Comparison of ENCODE assay signal across 19 cellular contexts in the genomic region with DNA sequence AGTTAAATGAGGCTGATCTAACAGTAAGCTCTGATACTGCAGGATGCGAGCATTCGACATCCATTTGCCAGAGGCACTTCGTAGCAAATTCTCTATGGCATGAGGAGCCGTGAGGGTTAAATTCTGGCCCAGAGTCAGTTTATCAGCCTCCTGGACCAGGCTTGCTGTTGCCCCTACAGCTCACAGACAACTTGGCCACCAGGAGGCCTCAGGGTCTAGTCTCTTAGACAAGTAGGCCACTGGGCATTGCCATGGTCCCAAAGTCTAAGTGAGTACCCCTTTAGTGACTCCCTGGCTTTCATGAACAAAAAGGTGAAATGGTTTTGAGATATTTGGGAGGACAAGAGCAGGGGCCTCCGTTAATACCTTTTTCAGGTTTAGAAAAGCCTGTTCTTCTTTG.
"Had no signal": no experiment of that assay in that cellular context is flagged by ENCODE, and none has a peak within 500 bp of the region (broad histone marks: within the 10 kb centered on the region; RNA-seq: fewer than 3 reads in every experiment).

No MANE protein-coding gene starts in this region.

- H3K4me3 ChIP-seq: cardiac muscle cell, heart right ventricle, left ventricle myocardium inferior, sigmoid colon, thyroid gland had no signal

- H3K36me3 ChIP-seq: cardiac muscle cell, heart right ventricle, left ventricle myocardium inferior, sigmoid colon, thyroid gland had no signal

- ATAC-seq: activated CD8-positive, alpha-beta T cell treated with anti-CD3 and anti-CD28 coated beads for 36 hours; activated T-helper 17 cell treated with anti-CD3 and anti-CD28 coated beads, Interleukin-2, amount 50 U/mL, for 72 hours; heart right ventricle had no signal

- H3K27me3 ChIP-seq: cardiac muscle cell, heart right ventricle, sigmoid colon, thyroid gland had no signal

- DNase-seq: activated CD4-positive, alpha-beta T cell treated with anti-CD3 and anti-CD28 coated beads, Interleukin-2, amount 10 ng/mL, durations not matched to agents 24 days and 14 days; activated CD4-positive, CD25-positive, alpha-beta regulatory T cell; activated CD8-positive, alpha-beta T cell treated with anti-CD3 and anti-CD28 coated beads for 36 hours; activated naive CD4-positive, alpha-beta T cell; activated naive CD8-positive, alpha-beta T cell treated with anti-CD3 and anti-CD28 coated beads, Interleukin-2, amount 10 ng/mL, durations not matched to agents 7 days and 5 days; activated T-cell treated with anti-CD3 and anti-CD28 coated beads, Interleukin-2, amount 50 U/mL, for 1 hour; amygdala; dermis blood vessel endothelial cell; erythroblast; heart right ventricle; immature natural killer cell; left ventricle myocardium inferior; mammary epithelial cell; sigmoid colon; stimulated activated CD8-positive, alpha-beta memory T cell treated with anti-CD3 and anti-CD28 coated beads, Interleukin-4, amount 100 ng/mL, for 48 hours; stimulated activated naive CD4-positive, alpha-beta T cell treated with Interleukin-2 at 50 U/mL for 16 hours; thyroid gland had no signal

- H3K27ac ChIP-seq: cardiac muscle cell, heart right ventricle, left ventricle myocardium inferior, sigmoid colon, thyroid gland had no signal

- H3K4me1 ChIP-seq: heart right ventricle, left ventricle myocardium inferior, sigmoid colon had no signal

- H3K9me3 ChIP-seq: heart right ventricle, left ventricle myocardium inferior, sigmoid colon, thyroid gland had no signal
